ENCODE assay signal across 2 cellular contexts in the genomic region with DNA sequence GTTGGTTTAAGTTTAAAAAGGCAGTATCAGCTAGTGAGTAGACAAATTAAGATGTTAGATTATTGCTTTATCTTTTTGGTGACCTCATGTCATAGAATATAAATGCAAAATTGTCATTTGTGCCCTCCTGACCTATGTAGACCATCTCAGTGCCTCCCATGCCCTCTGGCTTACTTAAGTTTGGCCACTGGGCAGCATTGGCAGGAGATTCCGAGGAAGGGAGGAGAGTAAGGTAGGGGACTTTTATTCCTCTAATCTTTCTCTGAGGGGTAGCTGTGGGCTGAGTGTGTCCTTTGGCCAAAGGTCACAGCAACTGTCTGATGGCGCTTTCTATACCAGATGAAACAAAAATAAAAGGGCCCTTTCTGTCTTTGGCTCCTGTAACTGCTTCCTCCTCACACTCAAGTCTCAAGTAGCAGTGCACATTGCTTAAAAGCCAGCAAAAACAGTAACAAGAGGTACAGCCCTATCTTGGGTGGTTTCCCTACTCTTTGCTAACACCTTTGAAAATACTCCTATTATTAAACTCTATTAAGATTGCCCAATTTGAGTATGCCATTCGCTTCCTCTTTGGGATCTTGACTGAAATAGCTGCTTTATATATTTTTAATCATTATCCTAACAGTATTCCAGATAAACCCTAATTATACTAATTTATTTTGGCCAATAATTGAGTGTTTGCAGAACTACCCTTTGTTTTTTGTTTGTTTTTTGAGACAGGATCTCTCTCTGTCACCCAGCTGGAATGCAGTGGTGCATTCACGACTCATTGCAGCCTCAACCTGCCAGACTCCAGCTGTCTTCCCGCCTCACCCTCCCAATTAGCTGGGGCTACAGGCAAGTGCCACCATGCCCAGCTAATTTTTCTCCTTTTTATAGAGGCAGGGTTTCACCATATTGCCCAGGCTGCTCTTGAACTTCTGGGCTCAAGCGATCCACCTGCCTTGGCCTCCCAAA.
TF ChIP-seq lines count a peak whose summit lies in the region.

No MANE protein-coding gene starts in this region.

TF ChIP-seq in HCT116, 20 proteins besides CTCF, POLR2A, EP300 and RAD21 (continued from another document):
- TF ChIP-seq POLR2AphosphoS5 (IDR thresholded peaks at IDR 0.05; ENCODE audit: low read depth, low read length), result no peak
- TF ChIP-seq SP1 (IDR thresholded peaks at IDR 0.05; ENCODE audit: low read depth), result no peak
- peak; percentile 22; the same call in 1 of the 2 replicates for TF ChIP-seq CEBPB (IDR thresholded peaks at IDR 0.05; ENCODE audit: low read depth)
- TF ChIP-seq YY1 (IDR thresholded peaks at IDR 0.05; ENCODE audit: extremely low read depth, insufficient replicate concordance, low read depth, low read length), result no peak

TF ChIP-seq in K562, 482 proteins besides CTCF, POLR2A, EP300 and RAD21 (continued from another document):
- TF ChIP-seq, protein P1, sequence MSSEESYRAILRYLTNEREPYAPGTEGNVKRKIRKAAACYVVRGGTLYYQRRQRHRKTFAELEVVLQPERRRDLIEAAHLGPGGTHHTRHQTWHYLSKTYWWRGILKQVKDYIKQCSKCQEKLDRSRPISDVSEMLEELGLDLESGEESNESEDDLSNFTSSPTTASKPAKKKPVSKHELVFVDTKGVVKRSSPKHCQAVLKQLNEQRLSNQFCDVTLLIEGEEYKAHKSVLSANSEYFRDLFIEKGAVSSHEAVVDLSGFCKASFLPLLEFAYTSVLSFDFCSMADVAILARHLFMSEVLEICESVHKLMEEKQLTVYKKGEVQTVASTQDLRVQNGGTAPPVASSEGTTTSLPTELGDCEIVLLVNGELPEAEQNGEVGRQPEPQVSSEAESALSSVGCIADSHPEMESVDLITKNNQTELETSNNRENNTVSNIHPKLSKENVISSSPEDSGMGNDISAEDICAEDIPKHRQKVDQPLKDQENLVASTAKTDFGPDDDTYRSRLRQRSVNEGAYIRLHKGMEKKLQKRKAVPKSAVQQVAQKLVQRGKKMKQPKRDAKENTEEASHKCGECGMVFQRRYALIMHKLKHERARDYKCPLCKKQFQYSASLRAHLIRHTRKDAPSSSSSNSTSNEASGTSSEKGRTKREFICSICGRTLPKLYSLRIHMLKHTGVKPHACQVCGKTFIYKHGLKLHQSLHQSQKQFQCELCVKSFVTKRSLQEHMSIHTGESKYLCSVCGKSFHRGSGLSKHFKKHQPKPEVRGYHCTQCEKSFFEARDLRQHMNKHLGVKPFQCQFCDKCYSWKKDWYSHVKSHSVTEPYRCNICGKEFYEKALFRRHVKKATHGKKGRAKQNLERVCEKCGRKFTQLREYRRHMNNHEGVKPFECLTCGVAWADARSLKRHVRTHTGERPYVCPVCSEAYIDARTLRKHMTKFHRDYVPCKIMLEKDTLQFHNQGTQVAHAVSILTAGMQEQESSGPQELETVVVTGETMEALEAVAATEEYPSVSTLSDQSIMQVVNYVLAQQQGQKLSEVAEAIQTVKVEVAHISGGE (CRISPR knock-in tag; IDR thresholded peaks at IDR 0.05), result no peak
- TF ChIP-seq BMI1 (IDR thresholded peaks at IDR 0.05; ENCODE audit: low read length) (no peak), YBX1 (IDR thresholded peaks at IDR 0.05) (no peak), PHF8 (IDR thresholded peaks at IDR 0.05; ENCODE audit: borderline replicate concordance, low read length) (no peak), OTX1 (CRISPR knock-in tag; IDR thresholded peaks at IDR 0.05) (no peak), MAZ (CRISPR knock-in tag; conservative IDR thresholded peaks at IDR 0.05 in 1 of 2, IDR thresholded peaks at IDR 0.05 in 1 of 2) (no peak), NEUROD1 (IDR thresholded peaks at IDR 0.05; ENCODE audit: borderline replicate concordance, low read depth, low read length, partially characterized antibody) (no peak), ZFX (CRISPR knock-in tag; IDR thresholded peaks at IDR 0.05) (no peak), BRD9 (IDR thresholded peaks at IDR 0.05; ENCODE audit: low read depth, partially characterized antibody) (no peak), ZNF668 (CRISPR knock-in tag; IDR thresholded peaks at IDR 0.05) (no peak), ZNF766 (CRISPR knock-in tag; conservative IDR thresholded peaks at IDR 0.05) (no peak), ZNF282 (CRISPR knock-in tag; IDR thresholded peaks at IDR 0.05) (no peak), SRSF9 (IDR thresholded peaks at IDR 0.05; ENCODE audit: borderline replicate concordance, low read depth, low read length) (no peak), SREBF1 (IDR thresholded peaks at IDR 0.05; ENCODE audit: borderline replicate concordance, low read depth, low read length) (no peak)
- TF ChIP-seq, protein P2, sequence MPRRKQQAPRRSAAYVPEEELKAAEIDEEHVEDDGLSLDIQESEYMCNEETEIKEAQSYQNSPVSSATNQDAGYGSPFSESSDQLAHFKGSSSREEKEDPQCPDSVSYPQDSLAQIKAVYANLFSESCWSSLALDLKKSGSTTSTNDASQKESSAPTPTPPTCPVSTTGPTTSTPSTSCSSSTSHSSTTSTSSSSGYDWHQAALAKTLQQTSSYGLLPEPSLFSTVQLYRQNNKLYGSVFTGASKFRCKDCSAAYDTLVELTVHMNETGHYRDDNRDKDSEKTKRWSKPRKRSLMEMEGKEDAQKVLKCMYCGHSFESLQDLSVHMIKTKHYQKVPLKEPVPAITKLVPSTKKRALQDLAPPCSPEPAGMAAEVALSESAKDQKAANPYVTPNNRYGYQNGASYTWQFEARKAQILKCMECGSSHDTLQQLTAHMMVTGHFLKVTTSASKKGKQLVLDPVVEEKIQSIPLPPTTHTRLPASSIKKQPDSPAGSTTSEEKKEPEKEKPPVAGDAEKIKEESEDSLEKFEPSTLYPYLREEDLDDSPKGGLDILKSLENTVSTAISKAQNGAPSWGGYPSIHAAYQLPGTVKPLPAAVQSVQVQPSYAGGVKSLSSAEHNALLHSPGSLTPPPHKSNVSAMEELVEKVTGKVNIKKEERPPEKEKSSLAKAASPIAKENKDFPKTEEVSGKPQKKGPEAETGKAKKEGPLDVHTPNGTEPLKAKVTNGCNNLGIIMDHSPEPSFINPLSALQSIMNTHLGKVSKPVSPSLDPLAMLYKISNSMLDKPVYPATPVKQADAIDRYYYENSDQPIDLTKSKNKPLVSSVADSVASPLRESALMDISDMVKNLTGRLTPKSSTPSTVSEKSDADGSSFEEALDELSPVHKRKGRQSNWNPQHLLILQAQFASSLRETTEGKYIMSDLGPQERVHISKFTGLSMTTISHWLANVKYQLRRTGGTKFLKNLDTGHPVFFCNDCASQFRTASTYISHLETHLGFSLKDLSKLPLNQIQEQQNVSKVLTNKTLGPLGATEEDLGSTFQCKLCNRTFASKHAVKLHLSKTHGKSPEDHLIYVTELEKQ (CRISPR knock-in tag; IDR thresholded peaks at IDR 0.05), result no peak
- TF ChIP-seq, protein P3, sequence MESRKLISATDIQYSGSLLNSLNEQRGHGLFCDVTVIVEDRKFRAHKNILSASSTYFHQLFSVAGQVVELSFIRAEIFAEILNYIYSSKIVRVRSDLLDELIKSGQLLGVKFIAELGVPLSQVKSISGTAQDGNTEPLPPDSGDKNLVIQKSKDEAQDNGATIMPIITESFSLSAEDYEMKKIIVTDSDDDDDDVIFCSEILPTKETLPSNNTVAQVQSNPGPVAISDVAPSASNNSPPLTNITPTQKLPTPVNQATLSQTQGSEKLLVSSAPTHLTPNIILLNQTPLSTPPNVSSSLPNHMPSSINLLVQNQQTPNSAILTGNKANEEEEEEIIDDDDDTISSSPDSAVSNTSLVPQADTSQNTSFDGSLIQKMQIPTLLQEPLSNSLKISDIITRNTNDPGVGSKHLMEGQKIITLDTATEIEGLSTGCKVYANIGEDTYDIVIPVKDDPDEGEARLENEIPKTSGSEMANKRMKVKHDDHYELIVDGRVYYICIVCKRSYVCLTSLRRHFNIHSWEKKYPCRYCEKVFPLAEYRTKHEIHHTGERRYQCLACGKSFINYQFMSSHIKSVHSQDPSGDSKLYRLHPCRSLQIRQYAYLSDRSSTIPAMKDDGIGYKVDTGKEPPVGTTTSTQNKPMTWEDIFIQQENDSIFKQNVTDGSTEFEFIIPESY (CRISPR knock-in tag; IDR thresholded peaks at IDR 0.05), result no peak
- TF ChIP-seq, protein P4, sequence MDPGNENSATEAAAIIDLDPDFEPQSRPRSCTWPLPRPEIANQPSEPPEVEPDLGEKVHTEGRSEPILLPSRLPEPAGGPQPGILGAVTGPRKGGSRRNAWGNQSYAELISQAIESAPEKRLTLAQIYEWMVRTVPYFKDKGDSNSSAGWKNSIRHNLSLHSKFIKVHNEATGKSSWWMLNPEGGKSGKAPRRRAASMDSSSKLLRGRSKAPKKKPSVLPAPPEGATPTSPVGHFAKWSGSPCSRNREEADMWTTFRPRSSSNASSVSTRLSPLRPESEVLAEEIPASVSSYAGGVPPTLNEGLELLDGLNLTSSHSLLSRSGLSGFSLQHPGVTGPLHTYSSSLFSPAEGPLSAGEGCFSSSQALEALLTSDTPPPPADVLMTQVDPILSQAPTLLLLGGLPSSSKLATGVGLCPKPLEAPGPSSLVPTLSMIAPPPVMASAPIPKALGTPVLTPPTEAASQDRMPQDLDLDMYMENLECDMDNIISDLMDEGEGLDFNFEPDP (CRISPR knock-in tag; IDR thresholded peaks at IDR 0.05), result no peak
- TF ChIP-seq, protein P5, sequence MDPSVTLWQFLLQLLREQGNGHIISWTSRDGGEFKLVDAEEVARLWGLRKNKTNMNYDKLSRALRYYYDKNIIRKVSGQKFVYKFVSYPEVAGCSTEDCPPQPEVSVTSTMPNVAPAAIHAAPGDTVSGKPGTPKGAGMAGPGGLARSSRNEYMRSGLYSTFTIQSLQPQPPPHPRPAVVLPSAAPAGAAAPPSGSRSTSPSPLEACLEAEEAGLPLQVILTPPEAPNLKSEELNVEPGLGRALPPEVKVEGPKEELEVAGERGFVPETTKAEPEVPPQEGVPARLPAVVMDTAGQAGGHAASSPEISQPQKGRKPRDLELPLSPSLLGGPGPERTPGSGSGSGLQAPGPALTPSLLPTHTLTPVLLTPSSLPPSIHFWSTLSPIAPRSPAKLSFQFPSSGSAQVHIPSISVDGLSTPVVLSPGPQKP (CRISPR knock-in tag; IDR thresholded peaks at IDR 0.05), result no peak
- TF ChIP-seq, protein P6, sequence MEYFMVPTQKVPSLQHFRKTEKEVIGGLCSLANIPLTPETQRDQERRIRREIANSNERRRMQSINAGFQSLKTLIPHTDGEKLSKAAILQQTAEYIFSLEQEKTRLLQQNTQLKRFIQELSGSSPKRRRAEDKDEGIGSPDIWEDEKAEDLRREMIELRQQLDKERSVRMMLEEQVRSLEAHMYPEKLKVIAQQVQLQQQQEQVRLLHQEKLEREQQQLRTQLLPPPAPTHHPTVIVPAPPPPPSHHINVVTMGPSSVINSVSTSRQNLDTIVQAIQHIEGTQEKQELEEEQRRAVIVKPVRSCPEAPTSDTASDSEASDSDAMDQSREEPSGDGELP (CRISPR knock-in tag; IDR thresholded peaks at IDR 0.05; ENCODE audit: borderline replicate concordance), result no peak
